8 cellular contexts compared by ENCODE assay signal in the genomic region with DNA sequence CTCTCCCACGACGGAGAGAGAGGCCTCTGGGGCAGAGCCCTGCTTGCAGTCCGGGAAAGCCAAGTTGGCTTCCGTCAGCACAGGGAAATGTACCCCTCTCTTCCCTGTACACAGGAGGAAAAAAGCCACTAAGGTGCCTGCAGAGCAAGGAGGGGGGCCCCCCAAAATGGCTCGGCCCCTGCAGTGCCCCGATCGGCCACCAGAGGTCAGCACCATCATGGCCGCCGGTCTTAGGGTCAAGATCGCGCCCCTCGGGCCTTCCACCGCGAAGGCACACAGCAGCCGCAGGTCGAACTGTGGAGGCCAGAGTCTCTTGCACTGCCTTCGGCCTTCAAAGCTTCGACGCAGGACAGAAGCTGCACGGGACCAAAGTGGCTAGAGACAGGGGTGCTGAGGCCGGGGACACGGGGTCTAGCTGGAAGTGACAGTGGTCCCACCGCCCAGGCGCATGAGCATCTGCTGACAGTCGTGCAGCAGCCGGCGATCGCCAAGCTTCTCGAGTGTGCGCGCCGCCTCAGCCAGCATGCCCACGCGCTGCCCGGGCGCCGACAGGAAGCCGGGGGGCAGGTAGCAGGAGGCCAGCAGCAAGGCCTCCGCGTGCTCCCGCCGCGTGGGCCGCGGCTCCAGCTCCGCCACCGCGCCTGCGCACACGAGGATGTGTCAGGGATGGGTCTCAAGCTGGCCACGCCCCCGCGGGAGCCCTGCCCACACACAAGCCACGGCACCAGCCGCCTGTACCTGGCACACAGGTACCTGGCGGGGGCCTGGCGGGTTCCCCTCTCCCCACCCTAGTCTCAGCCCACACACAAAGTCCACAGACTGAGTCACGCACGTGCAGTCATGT. TPM values are rescaled to one million over a fixed set of nuclear protein-coding genes. Genes with fewer than 3 reads are reported as not detected.
DNase-seq lines count a peak whose midpoint lies in the region; ATAC-seq and TF ChIP-seq lines count a peak whose summit lies in the region.

No MANE protein-coding gene starts in this region.

- no peak overlapping the region for H3K27ac Mint-ChIP-seq in activated T-cell treated with anti-CD3 and anti-CD28 coated beads, Interleukin-2, amount 50 U/mL, for 72 hours
- H3K27ac Mint-ChIP-seq in neural progenitor cell = peak overlapping the region; percentile 76

- no peaks in the 10 kb centered on the region for H3K9me2 ChIP-seq in OCI-LY7 (ENCODE audit: insufficient read depth, low read length)

- peaks cover 42% of the 10 kb centered on the region for H3F3A ChIP-seq in neural progenitor cell (ENCODE audit: low read depth)

- peaks cover 22% of the 10 kb centered on the region for H3K4me1 Mint-ChIP-seq in activated T-cell treated with anti-CD3 and anti-CD28 coated beads, Interleukin-2, amount 50 U/mL, for 72 hours (ENCODE audit: low read depth)
- H3K4me1 Mint-ChIP-seq in neural progenitor cell = peaks cover 40% of the 10 kb centered on the region

- ATAC-seq in activated T-cell treated with anti-CD3 and anti-CD28 coated beads, Interleukin-2, amount 50 U/mL, for 72 hours (replicated peaks in 1 of 2) = peak; percentile 36 to 41
- ATAC-seq in GM19467 (IDR thresholded peaks at IDR 0.05; ENCODE audit: unreplicated experiment) = no peak

- H3K9ac ChIP-seq in fibroblast of lung (ENCODE audit: insufficient read depth, low read length) (no peak overlapping the region), neural progenitor cell (no peak overlapping the region)

- intact Hi-C loops in OCI-LY7 (cut with micrococcal nuclease; ENCODE audit: unreplicated experiment) = loop anchor here (1.0 to 2.0 kb wide), 3 partner anchors 48 to 130 kb away; no protein-coding TSS in a partner anchor

- TSS peak; percentile 60 for BruUV-seq in OCI-LY7 (replicated peaks; lab: Mats Ljungman, UMichigan)

- H3K79me2 ChIP-seq in OCI-LY7 (ENCODE audit: insufficient read depth, low read depth, low read length) (no peaks in the 10 kb centered on the region), fibroblast of lung (ENCODE audit: control insufficient read depth, insufficient read depth, low read length) (no peaks in the 10 kb centered on the region), neural progenitor cell (ENCODE audit: low read depth) (no peaks in the 10 kb centered on the region)

- TF ChIP-seq CTCF in OCI-LY7 (conservative IDR thresholded peaks at IDR 0.05; ENCODE audit: low read length) = peak; percentile 96
- peak; percentile 87 to 94 for TF ChIP-seq CTCF in fibroblast of lung (conservative IDR thresholded peaks at IDR 0.05 in 1 of 2, IDR thresholded peaks at IDR 0.05 in 1 of 2; ENCODE audit: low read depth in 1 of 2, low read length in 2 of 2)
- TF ChIP-seq CTCF in neural progenitor cell (IDR thresholded peaks at IDR 0.05) = peak; percentile 100

- POLR2A ChIA-PET in OCI-LY7 (lab: Charles Lee) = interaction anchor here (0.8 kb wide), 1 partner anchor 48 kb away, joined by 3 read pairs; no protein-coding TSS in a partner anchor

- H3K27ac ChIP-seq in OCI-LY7 (ENCODE audit: low read depth, low read length, poor library complexity, severe bottlenecking) (no peak overlapping the region), fibroblast of lung (ENCODE audit: insufficient read depth, low read length) (no peak overlapping the region), neural progenitor cell (no peak overlapping the region), temporal lobe (ENCODE audit: low read depth, low read length) (peak overlapping the region; percentile 36)

- no peaks in the 10 kb centered on the region for H3K9me3 ChIP-seq in OCI-LY7 (ENCODE audit: low read length)
- H3K9me3 ChIP-seq in fibroblast of lung (ENCODE audit: control insufficient read depth, insufficient read depth, low read depth, low read length) = no peaks in the 10 kb centered on the region
- no peaks in the 10 kb centered on the region for H3K9me3 ChIP-seq in neural progenitor cell (ENCODE audit: low read depth)

- H3K27me3 ChIP-seq in fibroblast of lung (ENCODE audit: control insufficient read depth, insufficient read depth, low read length) = no peaks in the 10 kb centered on the region
- H3K27me3 ChIP-seq in neural progenitor cell = peaks cover 27% of the 10 kb centered on the region

- H3K9me3 Mint-ChIP-seq in activated T-cell treated with anti-CD3 and anti-CD28 coated beads, Interleukin-2, amount 50 U/mL, for 72 hours = no peaks in the 10 kb centered on the region
- H3K9me3 Mint-ChIP-seq in neural progenitor cell = no peaks in the 10 kb centered on the region

- H3K4me3 Mint-ChIP-seq in activated T-cell treated with anti-CD3 and anti-CD28 coated beads, Interleukin-2, amount 50 U/mL, for 72 hours = no peak overlapping the region
- peak overlapping the region; percentile 48 for H3K4me3 Mint-ChIP-seq in neural progenitor cell

- H3K4me3 ChIP-seq in OCI-LY7 (ENCODE audit: low read depth, low read length, poor library complexity, severe bottlenecking) (no peak overlapping the region), fibroblast of lung (replicated peaks in 1 of 4; ENCODE audit: control extremely low read depth in 1 of 4, insufficient read depth in 1 of 4, low read depth in 3 of 4, low read length in 4 of 4) (no peak overlapping the region), neural progenitor cell (no peak overlapping the region)

- H4K20me1 ChIP-seq in OCI-LY7 (ENCODE audit: insufficient read depth, low read length) (no peaks in the 10 kb centered on the region), fibroblast of lung (ENCODE audit: control insufficient read depth, extremely low read depth, insufficient read depth, low read length) (no peaks in the 10 kb centered on the region), neural progenitor cell (ENCODE audit: low read depth) (peaks cover 80% of the 10 kb centered on the region)

- DNase-seq in NCI-H345 (lab: John Stamatoyannopoulos, UW) = peak; percentile 6
- no peak for DNase-seq in NCI-H345 treated with DMSO at 0.1 percent for 48 hours (lab: John Stamatoyannopoulos, UW; ENCODE audit: unreplicated experiment)
- DNase-seq in OCI-LY7 (ENCODE audit: low spot score) = peak; percentile 60
- DNase-seq in activated T-cell treated with anti-CD3 and anti-CD28 coated beads, Interleukin-2, amount 50 U/mL, for 72 hours = peak; percentile 58 to 77
- DNase-seq in fibroblast of lung (ENCODE audit: low read depth in 2 of 2) = peak; percentile 52 to 67
- peak; percentile 83 for DNase-seq in neural progenitor cell (ENCODE audit: low spot score)

- H3K4me1 ChIP-seq in OCI-LY7 (ENCODE audit: insufficient read depth, low read length, poor library complexity, severe bottlenecking) (peaks cover 20% of the 10 kb centered on the region), fibroblast of lung (ENCODE audit: control insufficient read depth, extremely low read depth, insufficient read depth, low read length) (peaks cover 8% of the 10 kb centered on the region), neural progenitor cell (peaks cover 30% of the 10 kb centered on the region)

- H2AFZ ChIP-seq in OCI-LY7 (ENCODE audit: low read length) (no peak overlapping the region), fibroblast of lung (ENCODE audit: low read length) (no peak overlapping the region), neural progenitor cell (replicated peaks) (no peak overlapping the region)

- H3K4me2 ChIP-seq in OCI-LY7 (ENCODE audit: low read length) (no peak overlapping the region), fibroblast of lung (ENCODE audit: extremely low read depth, insufficient read depth, low read length) (no peak overlapping the region), neural progenitor cell (peak overlapping the region; percentile 60)

- no peaks in the 10 kb centered on the region for H3K27me3 Mint-ChIP-seq in activated T-cell treated with anti-CD3 and anti-CD28 coated beads, Interleukin-2, amount 50 U/mL, for 72 hours (ENCODE audit: low read depth)
- peaks cover 13% of the 10 kb centered on the region for H3K27me3 Mint-ChIP-seq in neural progenitor cell (ENCODE audit: insufficient read depth, low read depth)

- CTCF ChIA-PET in OCI-LY7 (lab: Charles Lee; ENCODE audit: unreplicated experiment) = interaction anchor here (1.9 kb wide), 1 partner anchor 26 kb away, joined by 5 read pairs; no protein-coding TSS in a partner anchor

- H3K36me3 Mint-ChIP-seq in activated T-cell treated with anti-CD3 and anti-CD28 coated beads, Interleukin-2, amount 50 U/mL, for 72 hours (ENCODE audit: insufficient read depth in 2 of 2) = peaks cover 5 to 14% of the 10 kb centered on the region in 2 donors
- peaks cover 5% of the 10 kb centered on the region for H3K36me3 Mint-ChIP-seq in neural progenitor cell

- peaks cover 73% of the 10 kb centered on the region for H3K36me3 ChIP-seq in OCI-LY7 (ENCODE audit: insufficient read depth, low read length)
- peaks cover 38% of the 10 kb centered on the region for H3K36me3 ChIP-seq in fibroblast of lung (ENCODE audit: control insufficient read depth, insufficient read depth, low read length)
- no peaks in the 10 kb centered on the region for H3K36me3 ChIP-seq in neural progenitor cell

RNA-seq across cellular contexts. Expression of a gene that starts 24.4 kb away (rescaled TPM):
- 48.4 and 70.4 TPM in 2 replicates for total RNA-seq in OCI-LY7 (2014; rRNA removed; shearing (Covaris generic))
- total RNA-seq in OCI-LY7 (2022) = 187 and 213 TPM in 2 replicates
- total RNA-seq in activated T-cell treated with anti-CD3 and anti-CD28 coated beads, Interleukin-2, amount 50 U/mL, for 72 hours = 100 to 1,000 TPM; 192 to 209 TPM
- 51.9 and 77.6 TPM in 2 replicates for total RNA-seq in fibroblast of lung
- polyA plus RNA-seq in fibroblast of lung = 29.7 and 49.1 TPM in 2 replicates
- 73.7 and 109 TPM in 2 replicates for polyA plus RNA-seq in fibroblast of lung (2012)
- polyA minus RNA-seq in fibroblast of lung (ENCODE audit: low replicate concordance) = 172 and 195 TPM in 2 replicates
- total RNA-seq in neural progenitor cell (ENCODE audit: low replicate concordance) = 12.7 and 41.0 TPM in 2 replicates
- 13.3 TPM for total RNA-seq in temporal lobe
